In the genomic region with DNA sequence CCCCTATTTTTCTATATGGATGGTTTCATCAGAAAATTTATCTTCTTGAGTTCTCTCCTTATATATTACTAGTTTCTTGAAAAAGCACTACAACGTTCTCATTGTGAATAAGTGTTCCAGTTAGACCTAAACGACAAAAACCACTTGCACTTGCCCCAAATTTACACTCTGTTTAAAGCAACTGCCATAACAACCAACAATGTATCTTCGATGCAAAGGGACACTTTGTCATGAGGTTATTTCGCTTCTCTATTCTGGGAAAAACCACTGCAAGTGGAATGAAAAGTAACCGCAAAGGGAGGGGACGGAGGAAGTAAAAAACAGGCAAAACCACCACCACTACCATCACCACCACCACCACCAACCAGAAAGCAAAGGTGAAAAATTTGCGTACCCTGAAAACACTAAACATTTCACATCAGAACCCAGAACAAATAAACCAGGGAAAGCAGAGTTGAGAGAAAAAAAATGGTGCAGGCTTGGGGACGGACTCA, we compare ENCODE assay signal across 8 cellular contexts. TPM values are rescaled to one million over a fixed set of nuclear protein-coding genes. Genes with fewer than 3 reads are reported as not detected.
DNase-seq lines count a peak whose midpoint lies in the region; ATAC-seq and TF ChIP-seq lines count a peak whose summit lies in the region.

No MANE protein-coding gene starts in this region.

- H3K4me3 ChIP-seq in astrocyte of the cerebellum (ENCODE audit: low read depth, low read length) (peak overlapping the region; percentile 72), lung (peak overlapping the region; percentile 95)

- no peaks in the 10 kb centered on the region for H3K9me3 ChIP-seq in lung (ENCODE audit: control insufficient read depth in 2 of 2, insufficient read depth in 1 of 2, low read length in 1 of 2)

- in situ Hi-C loops in astrocyte of the cerebellum (cut with HindIII; ENCODE audit: low sequenced_read_pairs): no loop called here

- DNase-seq in NCI-H748 (lab: John Stamatoyannopoulos, UW; ENCODE audit: unreplicated experiment) (peak; percentile 43), NCI-H748 treated with DMSO at 0.1 percent for 48 hours (lab: John Stamatoyannopoulos, UW) (no peak), NOMO-1 treated with DMSO at 0.1 percent for 48 hours (lab: John Stamatoyannopoulos, UW; ENCODE audit: unreplicated experiment) (peak; percentile 79), astrocyte of the cerebellum (ENCODE audit: low read depth) (no peak), lung (ENCODE audit: low spot score) (no peak), stromal cell of bone marrow (ENCODE audit: low read depth) (peak; percentile 12)

- no peaks in the 10 kb centered on the region for H3K27me3 ChIP-seq in lung (ENCODE audit: control insufficient read depth, insufficient read depth)

- H3K27ac ChIP-seq in lung (ENCODE audit: low read depth in 1 of 2, low read length in 1 of 2): peak overlapping the region; percentile 100

- no peak for ATAC-seq in lung (ENCODE audit: insufficient read depth, low FRiP score)
- ATAC-seq in HG02623 (IDR thresholded peaks at IDR 0.05; ENCODE audit: unreplicated experiment): no peak
- ATAC-seq in HG02759 (IDR thresholded peaks at IDR 0.05; ENCODE audit: unreplicated experiment): no peak

- H3K36me3 ChIP-seq in lung (ENCODE audit: control insufficient read depth in 2 of 2, insufficient read depth in 2 of 2, low read length in 2 of 2): no peaks in the 10 kb centered on the region

- 3 to 4% methylated on average over 8 of the region's 8 CpGs for WGBS in lung, 2 donors

- no peak for TF ChIP-seq CTCF in astrocyte of the cerebellum (IDR thresholded peaks at IDR 0.05; ENCODE audit: low read depth, low read length, missing control alignments)
- TF ChIP-seq CTCF in lung (IDR thresholded peaks at IDR 0.05; ENCODE audit: control extremely low read depth, extremely low read depth): no peak

- peaks cover 0 to 3% of the 10 kb centered on the region in 2 donors for H3K4me1 ChIP-seq in lung (ENCODE audit: control insufficient read depth in 2 of 2, insufficient read depth in 2 of 2, low read length in 2 of 2)

RNA-seq across cellular contexts. Expression of a gene that starts 1.2 kb away (rescaled TPM):
- 10 to 100 TPM in 1 of 2 donors, 1 to 10 TPM in 1; 9.4 to 33.6 TPM for total RNA-seq in lung
- 1 to 10 TPM; 1.8 to 2.4 TPM for polyA plus RNA-seq in lung

Comparison
In these comparisons a context has a peak if more than half of its experiments do, and no peak if none do; other contexts are left out.
1. DNase-seq: peak in NCI-H748 (single experiment), NOMO-1 treated with DMSO at 0.1 percent for 48 hours (single experiment) and stromal cell of bone marrow (single experiment); none in NCI-H748 treated with DMSO at 0.1 percent for 48 hours (single experiment), astrocyte of the cerebellum (single experiment) and lung (single experiment).